In genomic region chr1:235632538-235633219, GRCh38 we compare ENCODE assay signal across 8 cellular contexts. TPM values are rescaled to one million over a fixed set of nuclear protein-coding genes. Genes with fewer than 3 reads are reported as not detected.
DNase-seq lines count a peak whose midpoint lies in the region; ATAC-seq and FAIRE-seq lines count a peak whose summit lies in the region.

No MANE protein-coding gene starts in this region.

- H2AFZ ChIP-seq in neuronal stem cell (ENCODE audit: low read length), result no peak overlapping the region

- POLR2A ChIA-PET in CD8-positive, alpha-beta memory T cell (lab: Charles Lee), result no interaction called here

- H3K4me1 ChIP-seq in neuronal stem cell (ENCODE audit: control insufficient read depth in 2 of 2, insufficient read depth in 1 of 2, low read depth in 1 of 2, low read length in 2 of 2), result peaks cover 7 to 12% of the 10 kb centered on the region in 2 donors
- no peaks in the 10 kb centered on the region for H3K4me1 ChIP-seq in CD8-positive, alpha-beta memory T cell (ENCODE audit: insufficient read depth, low read length)

- DNase-seq in AG20443 (ENCODE audit: low spot score), result peak; percentile 75
- no peak for DNase-seq in activated T-helper 2 cell treated with anti-CD3 and anti-CD28 coated beads, Interferon-gamma antibody, Interleukin-2, Interleukin-4, amounts not matched to agents 10 μg/mL and 5 μg/mL and 100 μg/mL, durations not matched to agents 14 hours and 24 hours and 36 hours (ENCODE audit: low spot score)
- DNase-seq in neuronal stem cell (ENCODE audit: low spot score), result no peak
- DNase-seq in frontal cortex (ENCODE audit: low spot score in 2 of 2), result no peak
- no peak for DNase-seq in CD8-positive, alpha-beta memory T cell
- no peak for DNase-seq in posterior vena cava (ENCODE audit: low spot score)

- H3K9me3 ChIP-seq in neuronal stem cell (replicated peaks in 1 of 2; ENCODE audit: control insufficient read depth in 2 of 2, insufficient read depth in 1 of 2, low read depth in 1 of 2, low read length in 2 of 2), result no peaks in the 10 kb centered on the region
- no peaks in the 10 kb centered on the region for H3K9me3 ChIP-seq in CD8-positive, alpha-beta memory T cell (ENCODE audit: low read length)

- H3K9ac ChIP-seq in neuronal stem cell (ENCODE audit: low read depth, low read length, poor library complexity), result no peak overlapping the region

- H3K27ac ChIP-seq in neuronal stem cell (replicated peaks; ENCODE audit: low read length), result peak overlapping the region; percentile 9
- H3K27ac ChIP-seq in CD8-positive, alpha-beta memory T cell (ENCODE audit: low read depth, low read length), result no peak overlapping the region

- no peak overlapping the region for H2AK5ac ChIP-seq in neuronal stem cell (ENCODE audit: low read depth, low read length)

- H3K27me3 Mint-ChIP-seq in activated T-helper 2 cell treated with anti-CD3 and anti-CD28 coated beads, Interferon-gamma antibody, Interleukin-2, Interleukin-4, amounts not matched to agents 10 μg/mL and 5 μg/mL and 100 μg/mL, durations not matched to agents 14 hours and 24 hours and 36 hours (ENCODE audit: low read depth), result no peaks in the 10 kb centered on the region
- H3K27me3 Mint-ChIP-seq in CD8-positive, alpha-beta memory T cell, result peaks cover 0 to 27% of the 10 kb centered on the region in 2 donors

- peak overlapping the region; percentile 25 for H3K23ac ChIP-seq in neuronal stem cell (ENCODE audit: low read depth, low read length, poor library complexity)

- no peak for FAIRE-seq in frontal cortex (lab: Jason Lieb, UNC)

- peaks cover 26% of the 10 kb centered on the region for H3K36me3 Mint-ChIP-seq in activated T-helper 2 cell treated with anti-CD3 and anti-CD28 coated beads, Interferon-gamma antibody, Interleukin-2, Interleukin-4, amounts not matched to agents 10 μg/mL and 5 μg/mL and 100 μg/mL, durations not matched to agents 14 hours and 24 hours and 36 hours (ENCODE audit: low read depth)
- H3K36me3 Mint-ChIP-seq in CD8-positive, alpha-beta memory T cell, result no peaks in the 10 kb centered on the region

- H3K4ac ChIP-seq in neuronal stem cell (ENCODE audit: low read length), result no peak overlapping the region

- no peaks in the 10 kb centered on the region for H3K9me3 Mint-ChIP-seq in activated T-helper 2 cell treated with anti-CD3 and anti-CD28 coated beads, Interferon-gamma antibody, Interleukin-2, Interleukin-4, amounts not matched to agents 10 μg/mL and 5 μg/mL and 100 μg/mL, durations not matched to agents 14 hours and 24 hours and 36 hours
- H3K9me3 Mint-ChIP-seq in CD8-positive, alpha-beta memory T cell, result no peaks in the 10 kb centered on the region

- ATAC-seq in GM19372 (IDR thresholded peaks at IDR 0.05; ENCODE audit: low read depth, unreplicated experiment) (peak; percentile 88), HG03565 (IDR thresholded peaks at IDR 0.05; ENCODE audit: unreplicated experiment) (peak; percentile 67)

- H2BK15ac ChIP-seq in neuronal stem cell (ENCODE audit: low read length), result no peak overlapping the region

- intact Hi-C loops in activated T-helper 2 cell treated with anti-CD3 and anti-CD28 coated beads, Interferon-gamma antibody, Interleukin-2, Interleukin-4, amounts not matched to agents 10 μg/mL and 5 μg/mL and 100 μg/mL, durations not matched to agents 14 hours and 24 hours and 36 hours (cut with micrococcal nuclease), result loop anchor here (1.0 kb wide), 1 partner anchor 15 kb away; no protein-coding TSS in a partner anchor
- intact Hi-C loops in posterior vena cava (cut with DNase I), result no loop called here

- no peak overlapping the region for H3K14ac ChIP-seq in neuronal stem cell (ENCODE audit: low read length)

- CTCF ChIA-PET in CD8-positive, alpha-beta memory T cell (lab: Charles Lee), result no interaction called here

- H3K18ac ChIP-seq in neuronal stem cell (ENCODE audit: low read length), result no peak overlapping the region

- no peak overlapping the region for H4K91ac ChIP-seq in neuronal stem cell (ENCODE audit: low read depth, low read length, poor library complexity)

- H3K27ac Mint-ChIP-seq in activated T-helper 2 cell treated with anti-CD3 and anti-CD28 coated beads, Interferon-gamma antibody, Interleukin-2, Interleukin-4, amounts not matched to agents 10 μg/mL and 5 μg/mL and 100 μg/mL, durations not matched to agents 14 hours and 24 hours and 36 hours, result peak overlapping the region; percentile 74
- H3K27ac Mint-ChIP-seq in CD8-positive, alpha-beta memory T cell, result no peak overlapping the region

- peaks cover 0 to 1% of the 10 kb centered on the region in 2 donors for H3K36me3 ChIP-seq in neuronal stem cell (replicated peaks in 1 of 2; ENCODE audit: control insufficient read depth in 2 of 2, insufficient read depth in 2 of 2, low read length in 2 of 2)
- no peaks in the 10 kb centered on the region for H3K36me3 ChIP-seq in CD8-positive, alpha-beta memory T cell (ENCODE audit: insufficient read depth, low read length)

- no CpG with 5 or more reads among the region's 14 CpGs for WGBS in neuronal stem cell (ENCODE audit: extremely low coverage in 2 of 2, insufficient read length in 2 of 2, insufficient replicate concordance in 1 of 2), 2 donors

- H4K8ac ChIP-seq in neuronal stem cell (ENCODE audit: low read depth, low read length), result no peak overlapping the region

- H3K4me3 ChIP-seq in neuronal stem cell (ENCODE audit: low read length in 2 of 2), result no peak overlapping the region
- no peak overlapping the region for H3K4me3 ChIP-seq in CD8-positive, alpha-beta memory T cell (ENCODE audit: low read length)

- no peaks in the 10 kb centered on the region for H3K79me1 ChIP-seq in neuronal stem cell (ENCODE audit: low read depth, low read length)

- H3K4me1 Mint-ChIP-seq in activated T-helper 2 cell treated with anti-CD3 and anti-CD28 coated beads, Interferon-gamma antibody, Interleukin-2, Interleukin-4, amounts not matched to agents 10 μg/mL and 5 μg/mL and 100 μg/mL, durations not matched to agents 14 hours and 24 hours and 36 hours (ENCODE audit: low read depth), result peaks cover 25% of the 10 kb centered on the region
- peaks cover 0 to 5% (median 0%) of the 10 kb centered on the region in 3 donors for H3K4me1 Mint-ChIP-seq in CD8-positive, alpha-beta memory T cell

- no peak overlapping the region for H2BK5ac ChIP-seq in neuronal stem cell (ENCODE audit: low read length)

- H3K4me2 ChIP-seq in neuronal stem cell (ENCODE audit: insufficient read depth, low read length, poor library complexity, severe bottlenecking), result no peak overlapping the region

- H3K27me3 ChIP-seq in neuronal stem cell (ENCODE audit: control insufficient read depth in 3 of 3, insufficient read depth in 3 of 3, low read depth in 1 of 3, low read length in 3 of 3), result no peaks in the 10 kb centered on the region
- H3K27me3 ChIP-seq in CD8-positive, alpha-beta memory T cell (ENCODE audit: insufficient read depth, low read length, poor library complexity, severe bottlenecking), result no peaks in the 10 kb centered on the region

- peak overlapping the region; percentile 38 for H3K4me3 Mint-ChIP-seq in activated T-helper 2 cell treated with anti-CD3 and anti-CD28 coated beads, Interferon-gamma antibody, Interleukin-2, Interleukin-4, amounts not matched to agents 10 μg/mL and 5 μg/mL and 100 μg/mL, durations not matched to agents 14 hours and 24 hours and 36 hours (ENCODE audit: low read depth)
- no peak overlapping the region for H3K4me3 Mint-ChIP-seq in CD8-positive, alpha-beta memory T cell

- no peak overlapping the region for H2BK120ac ChIP-seq in neuronal stem cell (ENCODE audit: low read depth, low read length)

- no peak overlapping the region for H2BK12ac ChIP-seq in neuronal stem cell (ENCODE audit: low read length)

RNA-seq across cellular contexts. Expression of gene GNG4, which starts 16.9 kb away (rescaled TPM):
- total RNA-seq in activated T-helper 2 cell treated with anti-CD3 and anti-CD28 coated beads, Interferon-gamma antibody, Interleukin-2, Interleukin-4, amounts not matched to agents 10 μg/mL and 5 μg/mL and 100 μg/mL, durations not matched to agents 14 hours and 24 hours and 36 hours, result 167 and 170 TPM in 2 replicates
- 26.0 TPM for polyA plus RNA-seq in neuronal stem cell (2013, experiment 1 of 2)
- 27.9 TPM for polyA plus RNA-seq in neuronal stem cell (2013, experiment 2 of 2)
- 31.0 TPM for total RNA-seq in frontal cortex
- 1 to 10 TPM; 5.2 to 5.6 TPM for total RNA-seq in CD8-positive, alpha-beta memory T cell
- not detected for polyA plus RNA-seq in CD8-positive, alpha-beta memory T cell
- total RNA-seq in posterior vena cava, result under 1 TPM; 0.32 to 0.38 TPM

Comparison
In these comparisons a context has a peak if more than half of its experiments do, and no peak if none do; other contexts are left out.
1. RNA of gene GNG4, which starts 16.9 kb away (total RNA-seq): 167 to 170 TPM in activated T-helper 2 cell treated with anti-CD3 and anti-CD28 coated beads, Interferon-gamma antibody, Interleukin-2, Interleukin-4, amounts not matched to agents 10 μg/mL and 5 μg/mL and 100 μg/mL, durations not matched to agents 14 hours and 24 hours and 36 hours, 31.0 TPM in frontal cortex (single experiment) and 5.2 to 5.6 TPM in CD8-positive, alpha-beta memory T cell; 0.32 to 0.38 TPM in posterior vena cava; every median in the first group is over 4 times any median in the second.